ENCODE assay signal across 9 cellular contexts in the genomic region with DNA sequence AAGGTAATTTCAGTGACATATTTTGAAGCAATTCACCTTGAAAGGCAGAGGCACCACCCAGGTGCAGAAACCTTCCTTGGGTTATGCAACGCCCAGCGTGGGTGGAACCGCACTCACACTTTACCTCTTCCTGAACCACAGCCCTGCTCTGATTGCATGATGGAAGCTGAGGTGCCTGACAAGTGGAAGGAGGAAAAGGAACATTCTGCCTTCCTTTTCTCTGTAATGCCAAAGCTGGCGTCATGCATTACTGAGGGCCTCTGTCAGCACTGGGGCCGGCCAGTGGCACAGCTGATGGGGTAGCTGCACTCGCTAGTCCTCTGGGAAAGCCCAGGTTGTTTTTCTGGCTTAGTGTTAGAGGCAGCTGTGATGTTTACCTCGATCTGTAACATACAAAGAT.
DNase-seq lines count a peak whose midpoint lies in the region; ATAC-seq lines count a peak whose summit lies in the region.
"Had no signal": no experiment of that assay in that cellular context is flagged by ENCODE, and none has a peak within 500 bp of the region (broad histone marks: within the 10 kb centered on the region; RNA-seq: fewer than 3 reads in every experiment).

No MANE protein-coding gene starts in this region.

- H3K27me3 ChIP-seq in thymus (ENCODE audit: control insufficient read depth, insufficient read depth): no peaks in the 10 kb centered on the region

- H3K4me3 Mint-ChIP-seq in activated CD4-positive, alpha-beta T cell treated with anti-CD3 and anti-CD28 coated beads for 36 hours: no peak overlapping the region
- H3K4me3 Mint-ChIP-seq: B cell had no signal

- peak; percentile 55 for ATAC-seq in activated CD4-positive, alpha-beta T cell treated with anti-CD3 and anti-CD28 coated beads for 36 hours
- peak; percentile 28 for ATAC-seq in left lobe of liver

- no peaks in the 10 kb centered on the region for H3K4me1 ChIP-seq in thymus (ENCODE audit: control insufficient read depth, insufficient read depth, low read length)

- WGBS in thymus: 61% methylated on average over 7 of the region's 7 CpGs

- H3K27me3 Mint-ChIP-seq in activated CD4-positive, alpha-beta T cell treated with anti-CD3 and anti-CD28 coated beads for 36 hours: peaks cover 6% of the 10 kb centered on the region
- H3K27me3 Mint-ChIP-seq: B cell had no signal

- H3K36me3 Mint-ChIP-seq in activated CD4-positive, alpha-beta T cell treated with anti-CD3 and anti-CD28 coated beads for 36 hours (ENCODE audit: low read depth): peaks cover 3% of the 10 kb centered on the region

- DNase-seq in activated CD4-positive, alpha-beta T cell treated with anti-CD3 and anti-CD28 coated beads for 36 hours: peak; percentile 56
- no peak for DNase-seq in activated CD4-positive, alpha-beta T cell treated with anti-CD3 and anti-CD28 coated beads for 1 hour
- peak; percentile 75 for DNase-seq in activated effector memory CD4-positive, alpha-beta T cell treated with anti-CD3 and anti-CD28 coated beads, Interleukin-2, amount 50 U/mL, for 16 hours
- DNase-seq in left lobe of liver (ENCODE audit: low spot score): no peak
- no peak for DNase-seq in NCI-H2081 (lab: John Stamatoyannopoulos, UW)
- no peak for DNase-seq in germinal center (ENCODE audit: low spot score)
- DNase-seq in HuH-7.5 (ENCODE audit: low spot score): no peak

- H3K27ac ChIP-seq in thymus (ENCODE audit: low read depth): peak overlapping the region; percentile 3

- peaks cover 52% of the 10 kb centered on the region for H3K4me1 Mint-ChIP-seq in activated CD4-positive, alpha-beta T cell treated with anti-CD3 and anti-CD28 coated beads for 36 hours

- H3K9me3 ChIP-seq in thymus (ENCODE audit: control insufficient read depth): no peaks in the 10 kb centered on the region

- no peaks in the 10 kb centered on the region for H3K36me3 ChIP-seq in thymus (ENCODE audit: control insufficient read depth, insufficient read depth)

- CTCF ChIA-PET in activated CD4-positive, alpha-beta T cell treated with anti-CD3 and anti-CD28 coated beads for 36 hours (lab: Charles Lee): no interaction called here

- intact Hi-C loops in activated CD4-positive, alpha-beta T cell treated with anti-CD3 and anti-CD28 coated beads for 36 hours (cut with DNase I, micrococcal nuclease): no loop called here

- POLR2A ChIA-PET in activated CD4-positive, alpha-beta T cell treated with anti-CD3 and anti-CD28 coated beads for 36 hours (lab: Charles Lee): no interaction called here

- no peak overlapping the region for H3K27ac Mint-ChIP-seq in activated CD4-positive, alpha-beta T cell treated with anti-CD3 and anti-CD28 coated beads for 36 hours

- H3K4me3 ChIP-seq in thymus (ENCODE audit: low read length): no peak overlapping the region

- H3K9me3 Mint-ChIP-seq in activated CD4-positive, alpha-beta T cell treated with anti-CD3 and anti-CD28 coated beads for 36 hours (ENCODE audit: low read depth): peaks cover 3% of the 10 kb centered on the region

Comparison
In these comparisons a context has a peak if more than half of its experiments do, and no peak if none do; other contexts are left out.
1. DNase-seq: peak in activated CD4-positive, alpha-beta T cell treated with anti-CD3 and anti-CD28 coated beads for 36 hours (single experiment) and activated effector memory CD4-positive, alpha-beta T cell treated with anti-CD3 and anti-CD28 coated beads, Interleukin-2, amount 50 U/mL, for 16 hours (single experiment); none in activated CD4-positive, alpha-beta T cell treated with anti-CD3 and anti-CD28 coated beads for 1 hour (single experiment), left lobe of liver (single experiment), NCI-H2081 (0 of 2), germinal center (single experiment) and HuH-7.5 (single experiment).